ENCODE assay signal across 21 cellular contexts in genomic region chr14:32408018-32408417, GRCh38.
DNase-seq lines count a peak whose midpoint lies in the region; ATAC-seq and TF ChIP-seq lines count a peak whose summit lies in the region.
"Had no signal": no experiment of that assay in that cellular context is flagged by ENCODE, and none has a peak within 500 bp of the region (broad histone marks: within the 10 kb centered on the region; RNA-seq: fewer than 3 reads in every experiment).

No MANE protein-coding gene starts in this region.

- no peaks in the 10 kb centered on the region for H3K27me3 ChIP-seq in stomach
- H3K27me3 ChIP-seq: tibial artery had no signal

- peak overlapping the region in 1 of 5 donors; percentile 37 for H3K27ac ChIP-seq in stomach
- H3K27ac ChIP-seq: 22Rv1, epithelial cell of prostate, SK-N-MC, tibial artery had no signal

- peak; percentile 76 for DNase-seq in DMS 273 (lab: John Stamatoyannopoulos, UW; ENCODE audit: unreplicated experiment)
- no peak for DNase-seq in DMS 273 treated with DMSO at 0.1 percent for 48 hours (lab: John Stamatoyannopoulos, UW)
- DNase-seq in midbrain (lab: John Stamatoyannopoulos, UW) = peak; percentile 43
- DNase-seq in stomach = peak; percentile 26
- DNase-seq in HK-2 (ENCODE audit: unreplicated experiment) = no peak
- DNase-seq: activated CD4-positive, alpha-beta T cell treated with anti-CD3 and anti-CD28 coated beads, Interleukin-2, amount 10 ng/mL, durations not matched to agents 24 days and 14 days; activated naive CD8-positive, alpha-beta T cell treated with anti-CD3 and anti-CD28 coated beads, Interleukin-2, amount 10 ng/mL, durations not matched to agents 7 days and 5 days; activated T-cell treated with anti-CD3 and anti-CD28 coated beads for 4 hours; DMS79; kidney glomerular epithelial cell; NCI-H510A treated with DMSO at 0.1 percent for 48 hours; PC-3; retina; stimulated activated CD4-positive, alpha-beta T cell treated with anti-CD3 and anti-CD28 coated beads, Interleukin-1b, Interleukin-23, amount 100 ng/mL, for 48 hours had no signal

- peak overlapping the region in 4 of 5 experiments; percentile 8 to 62 (median 28) for H3K4me3 Mint-ChIP-seq in brain
- H3K4me3 Mint-ChIP-seq: activated CD4-positive, alpha-beta T cell treated with anti-CD3 and anti-CD28 coated beads, Interleukin-2, amount 10 ng/mL, durations not matched to agents 24 days and 14 days; activated naive CD8-positive, alpha-beta T cell treated with anti-CD3 and anti-CD28 coated beads, Interleukin-2, amount 10 ng/mL, durations not matched to agents 7 days and 5 days had no signal

- H3K36me3 ChIP-seq in stomach = no peaks in the 10 kb centered on the region
- H3K36me3 ChIP-seq: tibial artery had no signal

- H3K36me3 Mint-ChIP-seq in brain = no peaks in the 10 kb centered on the region
- H3K36me3 Mint-ChIP-seq: activated naive CD8-positive, alpha-beta T cell treated with anti-CD3 and anti-CD28 coated beads, Interleukin-2, amount 10 ng/mL, durations not matched to agents 7 days and 5 days had no signal

- ATAC-seq in HG02970 (IDR thresholded peaks at IDR 0.05; ENCODE audit: low FRiP score, unreplicated experiment) = no peak
- ATAC-seq in HG02884 (IDR thresholded peaks at IDR 0.05; ENCODE audit: unreplicated experiment) = no peak
- ATAC-seq: PC-3 had no signal

- no peaks in the 10 kb centered on the region for H3K27me3 Mint-ChIP-seq in brain

- no peaks in the 10 kb centered on the region for H3K9me3 ChIP-seq in stomach
- H3K9me3 ChIP-seq: tibial artery had no signal

- no peak overlapping the region for H3K4me3 ChIP-seq in stomach
- H3K4me3 ChIP-seq: SK-N-MC, tibial artery had no signal

- no peak for TF ChIP-seq POLR2A in stomach (IDR thresholded peaks at IDR 0.05)

- intact Hi-C loops in stomach (cut with DNase I; ENCODE audit: low total_unique reads) = no loop called here

- no peak for TF ChIP-seq CTCF in brain (conservative IDR thresholded peaks at IDR 0.05)
- TF ChIP-seq CTCF in stomach (IDR thresholded peaks at IDR 0.05) = no peak

- H3K4me1 Mint-ChIP-seq in brain = peaks cover 91% of the 10 kb centered on the region
- H3K4me1 Mint-ChIP-seq: activated CD4-positive, alpha-beta T cell treated with anti-CD3 and anti-CD28 coated beads, Interleukin-2, amount 10 ng/mL, durations not matched to agents 24 days and 14 days; activated naive CD8-positive, alpha-beta T cell treated with anti-CD3 and anti-CD28 coated beads, Interleukin-2, amount 10 ng/mL, durations not matched to agents 7 days and 5 days had no signal

- no peaks in the 10 kb centered on the region for H3K4me1 ChIP-seq in stomach
- H3K4me1 ChIP-seq: tibial artery had no signal

- WGBS in stomach, 5 donors = 65 to 77% (median 75%) methylated on average over 3 of the region's 3 CpGs

- H3K27ac Mint-ChIP-seq in brain = peak overlapping the region; percentile 53 to 93 (median 82)
- H3K27ac Mint-ChIP-seq: activated CD4-positive, alpha-beta T cell treated with anti-CD3 and anti-CD28 coated beads, Interleukin-2, amount 10 ng/mL, durations not matched to agents 24 days and 14 days; activated naive CD8-positive, alpha-beta T cell treated with anti-CD3 and anti-CD28 coated beads, Interleukin-2, amount 10 ng/mL, durations not matched to agents 7 days and 5 days had no signal

- H3K9me3 Mint-ChIP-seq in brain = no peaks in the 10 kb centered on the region
- H3K9me3 Mint-ChIP-seq: activated CD4-positive, alpha-beta T cell treated with anti-CD3 and anti-CD28 coated beads, Interleukin-2, amount 10 ng/mL, durations not matched to agents 24 days and 14 days; activated naive CD8-positive, alpha-beta T cell treated with anti-CD3 and anti-CD28 coated beads, Interleukin-2, amount 10 ng/mL, durations not matched to agents 7 days and 5 days had no signal

- no peak for TF ChIP-seq EP300 in stomach (IDR thresholded peaks at IDR 0.05)

Comparison
In these comparisons a context has a peak if more than half of its experiments do, and no peak if none do; other contexts are left out.
1. DNase-seq: peak in DMS 273 (single experiment), midbrain (single experiment) and stomach (single experiment); none in DMS 273 treated with DMSO at 0.1 percent for 48 hours (single experiment) and HK-2 (single experiment).